In genomic region chr1:227786673-227787512, GRCh38 we compare ENCODE assay signal across 1 cellular context.
TF ChIP-seq lines count a peak whose summit lies in the region.

No MANE protein-coding gene starts in this region.

TF ChIP-seq in H1, 55 proteins besides CTCF, POLR2A, EP300 and RAD21 (continued from another document):
- no peak for TF ChIP-seq RBBP5 (IDR thresholded peaks at IDR 0.05; ENCODE audit: borderline replicate concordance, low read depth, low read length)
- TF ChIP-seq GTF2F1 (IDR thresholded peaks at IDR 0.05; ENCODE audit: borderline replicate concordance, low read depth, low read length) = no peak
- no peak for TF ChIP-seq SIRT6 (IDR thresholded peaks at IDR 0.05; ENCODE audit: low read length)
- TF ChIP-seq SRF (IDR thresholded peaks at IDR 0.05; ENCODE audit: low read depth, low read length) = no peak
- no peak for TF ChIP-seq ZNF274 (IDR thresholded peaks at IDR 0.05; ENCODE audit: borderline replicate concordance, extremely low read depth, low read length)
